In the genomic region with DNA sequence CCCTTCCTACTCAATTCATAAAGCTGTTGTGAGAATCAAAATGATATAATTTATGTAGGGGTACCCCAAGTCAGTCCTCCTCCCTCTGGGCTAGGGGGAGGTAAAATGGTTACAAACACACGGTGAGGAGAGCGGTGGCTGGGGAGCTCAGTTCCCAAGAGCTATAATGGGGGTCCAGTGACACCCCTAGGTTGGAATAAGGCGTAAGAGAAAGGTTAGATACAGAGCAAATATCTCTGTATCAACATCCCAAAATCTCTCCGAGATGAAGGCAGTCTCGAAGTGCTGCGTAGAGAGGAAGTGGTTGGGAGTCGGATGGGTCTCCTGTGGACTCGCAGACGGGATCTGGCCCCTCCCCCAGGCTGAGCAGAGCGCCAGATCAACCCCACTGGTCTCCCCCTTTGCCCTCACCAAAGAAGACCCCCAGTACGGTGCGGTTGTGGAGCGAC, we compare ENCODE assay signal across 1 cellular context.
TF ChIP-seq lines count a peak whose summit lies in the region.

No MANE protein-coding gene starts in this region.

TF ChIP-seq in H1, 55 proteins besides CTCF, POLR2A, EP300 and RAD21:
- TF ChIP-seq POLR2AphosphoS5 (IDR thresholded peaks at IDR 0.05; ENCODE audit: low read depth, low read length) (no peak), KDM4A (IDR thresholded peaks at IDR 0.05; ENCODE audit: low read depth, low read length, severe bottlenecking) (peak; percentile 16), CBX5 (IDR thresholded peaks at IDR 0.05; ENCODE audit: low read depth, low read length) (no peak), NANOG (IDR thresholded peaks at IDR 0.05; ENCODE audit: insufficient read depth, low read depth, low read length, poor library complexity, severe bottlenecking) (no peak), SUZ12 (IDR thresholded peaks at IDR 0.05; ENCODE audit: low read length) (peak; percentile 75; the same call in 1 of the 2 replicates), SIN3A (conservative IDR thresholded peaks at IDR 0.05 in 1 of 2, IDR thresholded peaks at IDR 0.05 in 1 of 2; ENCODE audit: low read depth in 1 of 2, low read length in 2 of 2) (no peak), BACH1 (IDR thresholded peaks at IDR 0.05; ENCODE audit: low read length) (no peak), CEBPB (IDR thresholded peaks at IDR 0.05; ENCODE audit: low read depth, low read length) (no peak), RFX5 (IDR thresholded peaks at IDR 0.05; ENCODE audit: borderline replicate concordance, low read depth, low read length) (no peak), EZH2 (IDR thresholded peaks at IDR 0.05; ENCODE audit: low read depth, low read length, severe bottlenecking) (peak; percentile 83), KDM1A (IDR thresholded peaks at IDR 0.05; ENCODE audit: borderline replicate concordance, low read length) (no peak), TAF7 (optimal IDR thresholded peaks at IDR 0.05; ENCODE audit: borderline replicate concordance, low read depth, low read length) (no peak), HDAC2 (IDR thresholded peaks at IDR 0.05; ENCODE audit: borderline replicate concordance in 1 of 2, low read depth in 2 of 2, low read length in 2 of 2) (no peak), BCL11A (IDR thresholded peaks at IDR 0.05; ENCODE audit: low read depth in 2 of 2, low read length in 2 of 2) (no peak), CBX8 (IDR thresholded peaks at IDR 0.05; ENCODE audit: borderline replicate concordance, low read depth, low read length) (peak; percentile 22; the same call in 1 of the 2 replicates), TAF1 (IDR thresholded peaks at IDR 0.05; ENCODE audit: low read depth, low read length) (no peak), RNF2 (IDR thresholded peaks at IDR 0.05; ENCODE audit: borderline replicate concordance, low read depth, low read length, missing control alignments, poor library complexity, severe bottlenecking) (peak; percentile 25), GTF2F1 (IDR thresholded peaks at IDR 0.05; ENCODE audit: borderline replicate concordance, low read depth, low read length) (no peak), YY1 (IDR thresholded peaks at IDR 0.05; ENCODE audit: low read depth, low read length) (no peak)
- TF ChIP-seq, protein P1, sequence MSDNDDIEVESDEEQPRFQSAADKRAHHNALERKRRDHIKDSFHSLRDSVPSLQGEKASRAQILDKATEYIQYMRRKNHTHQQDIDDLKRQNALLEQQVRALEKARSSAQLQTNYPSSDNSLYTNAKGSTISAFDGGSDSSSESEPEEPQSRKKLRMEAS (IDR thresholded peaks at IDR 0.05), result 0 out of 2 replicates have a peak, but pooled peaks have one; percentile 5
- TF ChIP-seq, protein P2, sequence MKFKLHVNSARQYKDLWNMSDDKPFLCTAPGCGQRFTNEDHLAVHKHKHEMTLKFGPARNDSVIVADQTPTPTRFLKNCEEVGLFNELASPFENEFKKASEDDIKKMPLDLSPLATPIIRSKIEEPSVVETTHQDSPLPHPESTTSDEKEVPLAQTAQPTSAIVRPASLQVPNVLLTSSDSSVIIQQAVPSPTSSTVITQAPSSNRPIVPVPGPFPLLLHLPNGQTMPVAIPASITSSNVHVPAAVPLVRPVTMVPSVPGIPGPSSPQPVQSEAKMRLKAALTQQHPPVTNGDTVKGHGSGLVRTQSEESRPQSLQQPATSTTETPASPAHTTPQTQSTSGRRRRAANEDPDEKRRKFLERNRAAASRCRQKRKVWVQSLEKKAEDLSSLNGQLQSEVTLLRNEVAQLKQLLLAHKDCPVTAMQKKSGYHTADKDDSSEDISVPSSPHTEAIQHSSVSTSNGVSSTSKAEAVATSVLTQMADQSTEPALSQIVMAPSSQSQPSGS (IDR thresholded peaks at IDR 0.05; ENCODE audit: low read length), result no peak
